Comparison of ENCODE assay signal across 14 cellular contexts in genomic region chr14:91307652-91308051, GRCh38.
"Had no signal": no experiment of that assay in that cellular context is flagged by ENCODE, and none has a peak within 500 bp of the region (broad histone marks: within the 10 kb centered on the region; RNA-seq: fewer than 3 reads in every experiment).

No MANE protein-coding gene starts in this region.

- DNase-seq: activated gamma-delta T cell; adrenal gland; dorsolateral prefrontal cortex; left ventricle myocardium inferior; nucleus accumbens; small intestine; stimulated activated CD4-positive, alpha-beta T cell treated with anti-CD3 and anti-CD28 coated beads, Interleukin-4, amount 100 ng/mL, for 24 hours; stimulated activated naive CD8-positive, alpha-beta T cell treated with anti-CD3 and anti-CD28 coated beads, Interleukin-15, Interleukin-2, amounts not matched to agents 100 U/mL and 50 U/mL, for 24 hours; upper lobe of left lung had no signal

- H3K9me3 ChIP-seq: adrenal gland, left ventricle myocardium inferior, prostate gland, suprapubic skin, upper lobe of left lung had no signal

- H3K4me3 Mint-ChIP-seq: memory B cell, nephron had no signal

- H3K27me3 Mint-ChIP-seq: memory B cell had no signal

- H3K27ac Mint-ChIP-seq: memory B cell, nephron had no signal

- H3K27ac ChIP-seq: adrenal gland, dorsolateral prefrontal cortex, left ventricle myocardium inferior, prostate gland, suprapubic skin, upper lobe of left lung had no signal

- ATAC-seq: esophagus mucosa; stimulated activated naive CD8-positive, alpha-beta T cell treated with anti-CD3 and anti-CD28 coated beads, Interleukin-15, Interleukin-2, amounts not matched to agents 100 U/mL and 50 U/mL, for 24 hours had no signal

- H3K9me3 Mint-ChIP-seq: memory B cell, nephron had no signal

- H3K36me3 ChIP-seq: prostate gland had no signal

- H3K27me3 ChIP-seq: adrenal gland, dorsolateral prefrontal cortex, suprapubic skin, upper lobe of left lung had no signal

- H3K4me1 Mint-ChIP-seq: nephron had no signal

- H3K4me3 ChIP-seq: adrenal gland, dorsolateral prefrontal cortex, left ventricle myocardium inferior, prostate gland, suprapubic skin, upper lobe of left lung had no signal

- H3K4me1 ChIP-seq: adrenal gland, prostate gland had no signal
